ENCODE assay signal across 1 cellular context in the genomic region with DNA sequence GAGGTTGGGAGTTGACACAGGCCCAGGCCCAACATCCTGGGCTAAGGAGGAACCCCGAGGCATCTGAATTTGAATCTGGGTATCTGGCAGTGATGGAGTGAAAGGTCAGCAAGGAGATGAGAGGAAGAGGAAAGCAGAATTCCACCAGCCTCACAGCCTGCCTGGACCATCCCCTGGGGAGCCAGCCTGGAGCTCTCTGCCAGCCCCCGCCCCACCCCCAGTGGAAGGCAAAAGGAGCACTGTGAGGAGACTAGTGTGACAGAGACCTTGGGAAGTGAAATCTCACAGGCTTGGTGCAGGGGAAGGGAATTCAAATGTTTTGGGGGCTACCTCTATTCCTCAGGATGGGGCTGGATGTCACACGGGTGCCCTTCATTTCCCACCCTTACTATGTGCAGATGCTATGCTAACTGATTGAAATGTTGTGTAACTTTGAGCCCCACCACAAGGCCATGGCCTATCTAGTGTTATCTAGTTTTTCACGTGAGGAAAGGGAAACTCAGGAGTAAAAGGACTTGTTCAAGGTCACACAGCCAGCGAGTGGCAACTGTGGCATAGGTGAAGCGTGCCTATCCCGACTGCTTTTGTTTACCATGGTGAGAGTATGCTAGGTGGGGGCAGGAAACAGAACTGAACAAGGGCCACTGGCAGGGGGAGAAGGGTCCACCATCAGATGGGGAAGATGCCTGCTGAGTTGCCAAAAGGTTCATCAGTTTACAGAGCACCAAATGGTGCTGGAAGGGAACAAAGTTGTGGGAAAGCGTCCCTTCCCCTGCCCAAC.
TF ChIP-seq lines count a peak whose summit lies in the region.

No MANE protein-coding gene starts in this region.

TF ChIP-seq in GM23338, 12 proteins besides CTCF, POLR2A, EP300 and RAD21 (continued from another document):
- TF ChIP-seq REST (IDR thresholded peaks at IDR 0.05; ENCODE audit: unreplicated experiment) = no peak
- TF ChIP-seq EZH2 (IDR thresholded peaks at IDR 0.05; ENCODE audit: low read depth, unreplicated experiment) = no peak
- no peak for TF ChIP-seq EZH2phosphoT487 (IDR thresholded peaks at IDR 0.05; ENCODE audit: unreplicated experiment)
- no peak for TF ChIP-seq CREB1 (CRISPR knock-in tag; IDR thresholded peaks at IDR 0.05; ENCODE audit: low read depth)
- no peak for TF ChIP-seq JUNB (IDR thresholded peaks at IDR 0.05; ENCODE audit: unreplicated experiment)
- no peak for TF ChIP-seq STAT1 (IDR thresholded peaks at IDR 0.05; ENCODE audit: unreplicated experiment)
- TF ChIP-seq, protein P1, sequence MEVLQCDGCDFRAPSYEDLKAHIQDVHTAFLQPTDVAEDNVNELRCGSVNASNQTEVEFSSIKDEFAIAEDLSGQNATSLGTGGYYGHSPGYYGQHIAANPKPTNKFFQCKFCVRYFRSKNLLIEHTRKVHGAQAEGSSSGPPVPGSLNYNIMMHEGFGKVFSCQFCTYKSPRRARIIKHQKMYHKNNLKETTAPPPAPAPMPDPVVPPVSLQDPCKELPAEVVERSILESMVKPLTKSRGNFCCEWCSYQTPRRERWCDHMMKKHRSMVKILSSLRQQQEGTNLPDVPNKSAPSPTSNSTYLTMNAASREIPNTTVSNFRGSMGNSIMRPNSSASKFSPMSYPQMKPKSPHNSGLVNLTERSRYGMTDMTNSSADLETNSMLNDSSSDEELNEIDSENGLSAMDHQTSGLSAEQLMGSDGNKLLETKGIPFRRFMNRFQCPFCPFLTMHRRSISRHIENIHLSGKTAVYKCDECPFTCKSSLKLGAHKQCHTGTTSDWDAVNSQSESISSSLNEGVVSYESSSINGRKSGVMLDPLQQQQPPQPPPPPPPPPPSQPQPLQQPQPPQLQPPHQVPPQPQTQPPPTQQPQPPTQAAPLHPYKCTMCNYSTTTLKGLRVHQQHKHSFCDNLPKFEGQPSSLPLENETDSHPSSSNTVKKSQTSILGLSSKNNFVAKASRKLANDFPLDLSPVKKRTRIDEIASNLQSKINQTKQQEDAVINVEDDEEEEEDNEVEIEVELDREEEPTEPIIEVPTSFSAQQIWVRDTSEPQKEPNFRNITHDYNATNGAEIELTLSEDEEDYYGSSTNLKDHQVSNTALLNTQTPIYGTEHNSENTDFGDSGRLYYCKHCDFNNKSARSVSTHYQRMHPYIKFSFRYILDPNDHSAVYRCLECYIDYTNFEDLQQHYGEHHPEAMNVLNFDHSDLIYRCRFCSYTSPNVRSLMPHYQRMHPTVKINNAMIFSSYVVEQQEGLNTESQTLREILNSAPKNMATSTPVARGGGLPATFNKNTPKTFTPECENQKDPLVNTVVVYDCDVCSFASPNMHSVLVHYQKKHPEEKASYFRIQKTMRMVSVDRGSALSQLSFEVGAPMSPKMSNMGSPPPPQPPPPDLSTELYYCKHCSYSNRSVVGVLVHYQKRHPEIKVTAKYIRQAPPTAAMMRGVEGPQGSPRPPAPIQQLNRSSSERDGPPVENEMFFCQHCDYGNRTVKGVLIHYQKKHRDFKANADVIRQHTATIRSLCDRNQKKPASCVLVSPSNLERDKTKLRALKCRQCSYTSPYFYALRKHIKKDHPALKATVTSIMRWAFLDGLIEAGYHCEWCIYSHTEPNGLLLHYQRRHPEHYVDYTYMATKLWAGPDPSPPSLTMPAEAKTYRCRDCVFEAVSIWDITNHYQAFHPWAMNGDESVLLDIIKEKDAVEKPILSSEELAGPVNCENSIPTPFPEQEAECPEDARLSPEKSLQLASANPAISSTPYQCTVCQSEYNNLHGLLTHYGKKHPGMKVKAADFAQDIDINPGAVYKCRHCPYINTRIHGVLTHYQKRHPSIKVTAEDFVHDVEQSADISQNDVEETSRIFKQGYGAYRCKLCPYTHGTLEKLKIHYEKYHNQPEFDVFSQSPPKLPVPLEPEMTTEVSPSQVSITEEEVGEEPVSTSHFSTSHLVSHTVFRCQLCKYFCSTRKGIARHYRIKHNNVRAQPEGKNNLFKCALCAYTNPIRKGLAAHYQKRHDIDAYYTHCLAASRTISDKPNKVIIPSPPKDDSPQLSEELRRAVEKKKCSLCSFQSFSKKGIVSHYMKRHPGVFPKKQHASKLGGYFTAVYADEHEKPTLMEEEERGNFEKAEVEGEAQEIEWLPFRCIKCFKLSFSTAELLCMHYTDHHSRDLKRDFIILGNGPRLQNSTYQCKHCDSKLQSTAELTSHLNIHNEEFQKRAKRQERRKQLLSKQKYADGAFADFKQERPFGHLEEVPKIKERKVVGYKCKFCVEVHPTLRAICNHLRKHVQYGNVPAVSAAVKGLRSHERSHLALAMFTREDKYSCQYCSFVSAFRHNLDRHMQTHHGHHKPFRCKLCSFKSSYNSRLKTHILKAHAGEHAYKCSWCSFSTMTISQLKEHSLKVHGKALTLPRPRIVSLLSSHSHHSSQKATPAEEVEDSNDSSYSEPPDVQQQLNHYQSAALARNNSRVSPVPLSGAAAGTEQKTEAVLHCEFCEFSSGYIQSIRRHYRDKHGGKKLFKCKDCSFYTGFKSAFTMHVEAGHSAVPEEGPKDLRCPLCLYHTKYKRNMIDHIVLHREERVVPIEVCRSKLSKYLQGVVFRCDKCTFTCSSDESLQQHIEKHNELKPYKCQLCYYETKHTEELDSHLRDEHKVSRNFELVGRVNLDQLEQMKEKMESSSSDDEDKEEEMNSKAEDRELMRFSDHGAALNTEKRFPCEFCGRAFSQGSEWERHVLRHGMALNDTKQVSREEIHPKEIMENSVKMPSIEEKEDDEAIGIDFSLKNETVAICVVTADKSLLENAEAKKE (CRISPR knock-in tag; IDR thresholded peaks at IDR 0.05) = no peak
- TF ChIP-seq ETS1 (IDR thresholded peaks at IDR 0.05) = no peak
- no peak for TF ChIP-seq ZNF331 (CRISPR knock-in tag; IDR thresholded peaks at IDR 0.05; ENCODE audit: low read depth)
